Comparison of ENCODE assay signal across 2 cellular contexts in the genomic region with DNA sequence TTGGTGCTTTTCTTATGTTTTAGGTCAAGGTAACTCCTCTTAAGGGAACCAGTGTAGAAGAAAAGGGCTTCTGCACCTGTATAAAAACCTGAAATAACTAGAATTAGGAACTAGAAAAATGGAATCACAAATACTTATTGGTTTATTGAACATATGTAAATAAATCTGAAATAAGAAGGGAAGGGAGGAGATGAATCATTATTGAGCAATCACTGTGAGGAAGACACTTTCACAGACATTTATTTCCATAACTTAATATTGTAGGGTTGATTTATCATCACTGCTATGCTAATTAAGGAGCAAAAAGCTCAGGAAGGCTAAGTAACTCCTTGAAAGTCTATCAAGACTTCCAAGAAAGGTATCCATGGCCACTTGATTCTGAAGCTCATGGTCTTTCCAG.
A peak's percentile ranks its signal among the peaks of the same experiment; 100 is the strongest.
TF ChIP-seq lines count a peak whose summit lies in the region.

No MANE protein-coding gene starts in this region.

TF ChIP-seq in IMR-90, 13 proteins besides CTCF, POLR2A, EP300 and RAD21:
- peak; percentile 55; the same call in 1 of the 2 replicates for TF ChIP-seq CEBPB (IDR thresholded peaks at IDR 0.05; ENCODE audit: low read depth, low read length)

TF ChIP-seq in HepG2, 621 proteins besides CTCF, POLR2A, EP300 and RAD21:
- TF ChIP-seq CEBPB (IDR thresholded peaks at IDR 0.05; ENCODE audit: borderline replicate concordance, low read depth, low read length): peak; percentile 55; the same call in 1 of the 2 replicates
